ENCODE assay signal across 16 cellular contexts in genomic region chr3:99548674-99549073, GRCh38.
"Had no signal": no experiment of that assay in that cellular context is flagged by ENCODE, and none has a peak within 500 bp of the region (broad histone marks: within the 10 kb centered on the region; RNA-seq: fewer than 3 reads in every experiment).

No MANE protein-coding gene starts in this region.

- H3K27me3 ChIP-seq: cardiac muscle cell, ovary, tibial artery had no signal

- DNase-seq: activated CD4-positive, alpha-beta T cell treated with anti-CD3 and anti-CD28 coated beads, Interleukin-2, amount 50 U/mL, for 4 hours; activated gamma-delta T cell; dorsolateral prefrontal cortex; head of caudate nucleus; immature natural killer cell; natural killer cell; ovary; stimulated activated CD4-positive, alpha-beta T cell treated with anti-CD3 and anti-CD28 coated beads, Interleukin-1b, Interleukin-23, amount 100 ng/mL, for 48 hours; stimulated activated naive CD4-positive, alpha-beta T cell treated with Interleukin-2 at 50 U/mL for 16 hours; substantia nigra; tibial artery had no signal

- H3K27ac ChIP-seq: cardiac muscle cell, dorsolateral prefrontal cortex, ovary, tibial artery had no signal

- FAIRE-seq: frontal cortex, TTC549, urothelium cell line had no signal

- ATAC-seq: natural killer cell had no signal

- H3K36me3 ChIP-seq: cardiac muscle cell, ovary, tibial artery had no signal

- H3K9me3 ChIP-seq: ovary, tibial artery had no signal

- H3K4me3 ChIP-seq: cardiac muscle cell, dorsolateral prefrontal cortex, lung, ovary, tibial artery had no signal
